ENCODE assay signal across 9 cellular contexts in the genomic region with DNA sequence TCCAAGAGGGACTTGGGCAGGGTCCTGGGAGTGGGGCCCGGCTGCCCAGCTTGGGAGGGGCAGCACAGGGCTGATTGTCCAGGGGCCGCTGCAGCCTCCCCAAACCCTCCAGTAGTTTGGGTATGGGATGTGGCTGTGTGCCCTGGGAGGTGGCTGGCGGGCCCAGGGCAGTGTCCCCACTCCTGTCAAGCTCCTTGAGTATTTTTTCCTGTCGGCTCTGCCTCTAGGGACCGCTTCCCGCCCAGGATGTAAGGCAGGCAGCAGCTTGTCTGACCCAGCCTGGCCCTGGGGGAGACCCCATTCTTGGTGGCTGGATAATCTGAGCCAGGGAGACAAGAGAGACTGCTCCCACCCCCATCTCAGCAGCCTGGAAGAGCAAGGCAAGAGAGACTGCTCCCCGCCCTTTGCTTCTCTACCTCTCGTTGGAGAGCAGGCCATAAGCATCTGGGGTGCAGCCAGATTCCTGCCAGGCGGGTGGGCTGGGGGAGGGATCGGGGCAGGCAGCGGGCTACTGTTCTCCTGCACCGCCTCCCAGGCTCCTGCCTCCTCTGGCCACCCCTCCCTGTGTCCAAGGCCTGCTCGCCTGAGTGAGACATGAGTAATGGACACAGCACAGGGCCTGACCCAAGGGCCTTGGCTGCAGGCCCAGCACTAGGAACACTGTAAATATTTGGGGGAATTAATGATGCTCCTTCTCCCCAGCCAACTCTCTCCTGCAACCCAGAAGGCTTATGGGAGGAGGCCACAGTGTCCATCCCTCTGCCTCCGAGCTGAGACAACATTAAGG. TPM values are rescaled to one million over a fixed set of nuclear protein-coding genes. Genes with fewer than 3 reads are reported as not detected.
DNase-seq lines count a peak whose midpoint lies in the region; ATAC-seq and TF ChIP-seq lines count a peak whose summit lies in the region.
"Had no signal": no experiment of that assay in that cellular context is flagged by ENCODE, and none has a peak within 500 bp of the region (broad histone marks: within the 10 kb centered on the region; RNA-seq: fewer than 3 reads in every experiment).

No MANE protein-coding gene starts in this region.

- no peak overlapping the region for H3K27ac Mint-ChIP-seq in natural killer cell treated with Interleukin-12 subunit alpha and Interleukin-12 subunit beta and Interleukin-15 and Interleukin-18, amount 100 ng/mL, for 72 hours
- no peak overlapping the region for H3K27ac Mint-ChIP-seq in natural killer cell
- no peak overlapping the region for H3K27ac Mint-ChIP-seq in effector memory CD8-positive, alpha-beta T cell

- peaks cover 17 to 23% of the 10 kb centered on the region in 2 donors for H3K27me3 Mint-ChIP-seq in natural killer cell treated with Interleukin-12 subunit alpha and Interleukin-12 subunit beta and Interleukin-15 and Interleukin-18, amount 100 ng/mL, for 72 hours
- peaks cover 15 to 17% of the 10 kb centered on the region in 2 donors for H3K27me3 Mint-ChIP-seq in natural killer cell (ENCODE audit: low read depth in 2 of 2)
- peaks cover 14 to 60% of the 10 kb centered on the region in 2 donors for H3K27me3 Mint-ChIP-seq in effector memory CD8-positive, alpha-beta T cell
- H3K27me3 Mint-ChIP-seq: activated naive CD4-positive, alpha-beta T cell treated with anti-CD3 and anti-CD28 coated beads, Interleukin-2, amount 50 U/mL, for 24 hours had no signal

- intact Hi-C loops in natural killer cell (cut with micrococcal nuclease) = no loop called here

- peak overlapping the region; percentile 63 for H3K27ac ChIP-seq in epithelial cell of prostate

- no peak overlapping the region for H3K4me3 Mint-ChIP-seq in natural killer cell treated with Interleukin-12 subunit alpha and Interleukin-12 subunit beta and Interleukin-15 and Interleukin-18, amount 100 ng/mL, for 72 hours
- no peak overlapping the region for H3K4me3 Mint-ChIP-seq in natural killer cell
- no peak overlapping the region for H3K4me3 Mint-ChIP-seq in effector memory CD8-positive, alpha-beta T cell
- H3K4me3 Mint-ChIP-seq: activated naive CD4-positive, alpha-beta T cell treated with anti-CD3 and anti-CD28 coated beads, Interleukin-2, amount 50 U/mL, for 24 hours had no signal

- H3K36me3 Mint-ChIP-seq in natural killer cell treated with Interleukin-12 subunit alpha and Interleukin-12 subunit beta and Interleukin-15 and Interleukin-18, amount 100 ng/mL, for 72 hours = no peaks in the 10 kb centered on the region
- no peaks in the 10 kb centered on the region for H3K36me3 Mint-ChIP-seq in natural killer cell
- peaks cover 7% of the 10 kb centered on the region for H3K36me3 Mint-ChIP-seq in effector memory CD8-positive, alpha-beta T cell (ENCODE audit: insufficient read depth)
- H3K36me3 Mint-ChIP-seq: activated naive CD4-positive, alpha-beta T cell treated with anti-CD3 and anti-CD28 coated beads, Interleukin-2, amount 50 U/mL, for 24 hours had no signal

- no peaks in the 10 kb centered on the region for H3K9me3 Mint-ChIP-seq in natural killer cell treated with Interleukin-12 subunit alpha and Interleukin-12 subunit beta and Interleukin-15 and Interleukin-18, amount 100 ng/mL, for 72 hours
- H3K9me3 Mint-ChIP-seq in natural killer cell = no peaks in the 10 kb centered on the region
- no peaks in the 10 kb centered on the region for H3K9me3 Mint-ChIP-seq in effector memory CD8-positive, alpha-beta T cell
- H3K9me3 Mint-ChIP-seq: activated naive CD4-positive, alpha-beta T cell treated with anti-CD3 and anti-CD28 coated beads, Interleukin-2, amount 50 U/mL, for 24 hours had no signal

- H3K4me1 Mint-ChIP-seq in natural killer cell treated with Interleukin-12 subunit alpha and Interleukin-12 subunit beta and Interleukin-15 and Interleukin-18, amount 100 ng/mL, for 72 hours (ENCODE audit: low read depth in 2 of 2) = no peaks in the 10 kb centered on the region
- no peaks in the 10 kb centered on the region for H3K4me1 Mint-ChIP-seq in natural killer cell
- no peaks in the 10 kb centered on the region for H3K4me1 Mint-ChIP-seq in effector memory CD8-positive, alpha-beta T cell (ENCODE audit: low read depth in 2 of 2)
- H3K4me1 Mint-ChIP-seq: activated naive CD4-positive, alpha-beta T cell treated with anti-CD3 and anti-CD28 coated beads, Interleukin-2, amount 50 U/mL, for 24 hours had no signal

- TF ChIP-seq CTCF in natural killer cell (IDR thresholded peaks at IDR 0.05) = no peak

- no peak for DNase-seq in natural killer cell treated with Interleukin-12 subunit alpha and Interleukin-12 subunit beta and Interleukin-15 and Interleukin-18, amount 100 ng/mL, for 72 hours (ENCODE audit: low spot score)
- no peak for DNase-seq in natural killer cell
- DNase-seq in epithelial cell of prostate (ENCODE audit: low read depth, low spot score) = no peak
- peak; percentile 82 for DNase-seq in mesenteric fat pad (ENCODE audit: low spot score)
- no peak for DNase-seq in activated naive CD4-positive, alpha-beta T cell treated with Interleukin-2 at 50 U/mL for 16 hours
- DNase-seq in effector memory CD8-positive, alpha-beta T cell = no peak

- peak; percentile 26 to 30 for ATAC-seq in natural killer cell treated with Interleukin-12 subunit alpha and Interleukin-12 subunit beta and Interleukin-15 and Interleukin-18, amount 100 ng/mL, for 72 hours
- ATAC-seq in natural killer cell (no peak), HG03457 (IDR thresholded peaks at IDR 0.05; ENCODE audit: unreplicated experiment) (no peak), HG02981 (IDR thresholded peaks at IDR 0.05; ENCODE audit: unreplicated experiment) (no peak)
- no peak for ATAC-seq in effector memory CD8-positive, alpha-beta T cell (replicated peaks)

RNA-seq across cellular contexts. Expression of a gene that starts 18.4 kb away (rescaled TPM):
- total RNA-seq in natural killer cell treated with Interleukin-12 subunit alpha and Interleukin-12 subunit beta and Interleukin-15 and Interleukin-18, amount 100 ng/mL, for 72 hours = 10 to 100 TPM; 13.7 to 13.9 TPM
- total RNA-seq in natural killer cell (1 to 10 TPM in 2 of 3 donors, under 1 TPM in 1; 0.47 to 2.8 (median 1.4) TPM), mesenteric fat pad (14.4 TPM)

RNA-seq across cellular contexts. Expression of a gene that starts 42.5 kb away (rescaled TPM):
- not detected for total RNA-seq in natural killer cell treated with Interleukin-12 subunit alpha and Interleukin-12 subunit beta and Interleukin-15 and Interleukin-18, amount 100 ng/mL, for 72 hours
- total RNA-seq in natural killer cell = not detected
- total RNA-seq in mesenteric fat pad = 0.48 TPM

RNA-seq across cellular contexts. Expression of a gene that starts 57.6 kb away (rescaled TPM):
- total RNA-seq in natural killer cell treated with Interleukin-12 subunit alpha and Interleukin-12 subunit beta and Interleukin-15 and Interleukin-18, amount 100 ng/mL, for 72 hours = 10 to 100 TPM; 11.8 to 13.7 TPM
- total RNA-seq in natural killer cell (10 to 100 TPM; 23.2 to 32.9 (median 23.6) TPM), mesenteric fat pad (41.9 TPM)

Comparison
In these comparisons a context has a peak if more than half of its experiments do, and no peak if none do; other contexts are left out.
1. ATAC-seq: peak in natural killer cell treated with Interleukin-12 subunit alpha and Interleukin-12 subunit beta and Interleukin-15 and Interleukin-18, amount 100 ng/mL, for 72 hours (2 of 2); none in natural killer cell (0 of 3), HG03457 (single experiment), effector memory CD8-positive, alpha-beta T cell (single experiment) and HG02981 (single experiment).